In the genomic region with DNA sequence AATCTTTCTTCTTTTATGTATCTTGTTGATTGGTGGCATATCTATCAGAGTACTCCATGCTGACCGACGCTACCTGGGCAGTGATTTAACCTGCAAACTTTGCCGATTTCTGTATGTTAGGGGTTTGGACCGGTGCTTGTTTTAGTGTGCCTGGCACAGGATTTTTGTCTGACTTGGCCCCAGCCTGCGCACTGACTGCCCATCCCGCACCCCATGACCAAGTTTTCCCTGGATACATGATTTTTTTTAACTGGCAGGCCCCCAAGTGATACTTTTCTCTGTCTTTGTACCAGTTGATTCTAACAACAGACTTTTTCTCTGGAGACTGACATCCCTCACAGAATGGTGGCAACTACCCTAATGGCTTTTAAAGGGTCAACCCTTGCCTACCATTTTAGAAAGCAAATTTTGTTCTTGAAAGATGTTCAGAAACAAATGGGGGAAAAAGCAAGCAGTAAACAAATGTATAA, we compare ENCODE assay signal across 12 cellular contexts.
DNase-seq lines count a peak whose midpoint lies in the region; ATAC-seq and TF ChIP-seq lines count a peak whose summit lies in the region.
"Had no signal": no experiment of that assay in that cellular context is flagged by ENCODE, and none has a peak within 500 bp of the region (broad histone marks: within the 10 kb centered on the region; RNA-seq: fewer than 3 reads in every experiment).

No MANE protein-coding gene starts in this region.

- peaks cover 19% of the 10 kb centered on the region for H3K4me1 Mint-ChIP-seq in activated naive CD8-positive, alpha-beta T cell treated with anti-CD3 and anti-CD28 coated beads, Interleukin-2, amount 50 U/mL, for 24 hours

- peak overlapping the region; percentile 49 for H2BK120ac ChIP-seq in mesenchymal stem cell (ENCODE audit: low read depth, low read length)

- H3K36me3 ChIP-seq in left ventricle myocardium inferior (no peaks in the 10 kb centered on the region), mesenchymal stem cell (ENCODE audit: control insufficient read depth in 1 of 2, insufficient read depth in 2 of 2, low read depth in 1 of 2, low read length in 2 of 2) (no peaks in the 10 kb centered on the region), urinary bladder (ENCODE audit: insufficient read depth) (no peaks in the 10 kb centered on the region)
- H3K36me3 ChIP-seq: BLaER1 treated with 17β-estradiol and CSF1 and Interleukin-3, amounts not matched to agents 10 nM and 100 nM; neural progenitor cell had no signal

- no peak for DNase-seq in left ventricle myocardium inferior
- no peak for DNase-seq in Right ventricle myocardium superior
- no peak for DNase-seq in activated naive CD8-positive, alpha-beta T cell treated with anti-CD3 and anti-CD28 coated beads, Interleukin-2, amount 50 U/mL, for 24 hours
- DNase-seq in mesenchymal stem cell, result no peak
- DNase-seq in A172 (ENCODE audit: low spot score), result no peak
- DNase-seq in H4 (ENCODE audit: low spot score), result no peak
- DNase-seq: NCI-H1048; stimulated activated CD4-positive, alpha-beta T cell treated with anti-CD3 and anti-CD28 coated beads, Interleukin-2, amount 100 ng/mL, for 24 hours had no signal

- H3K27ac ChIP-seq in left ventricle myocardium inferior (replicated peaks) (peak overlapping the region; percentile 22), mesenchymal stem cell (ENCODE audit: low read length, poor library complexity, severe bottlenecking) (no peak overlapping the region), urinary bladder (ENCODE audit: low read depth) (peak overlapping the region; percentile 50)
- H3K27ac ChIP-seq: neural progenitor cell had no signal

- H3K4me3 ChIP-seq in left ventricle myocardium inferior (peak overlapping the region; percentile 24), mesenchymal stem cell (ENCODE audit: insufficient read depth in 1 of 2, low read depth in 1 of 2, low read length in 2 of 2) (peak overlapping the region in 1 of 2 experiments; percentile 72), urinary bladder (ENCODE audit: low read depth, low read length) (peak overlapping the region; percentile 33)
- H3K4me3 ChIP-seq: BLaER1 treated with 17β-estradiol and CSF1 and Interleukin-3, amounts not matched to agents 10 nM and 100 nM; neural progenitor cell had no signal

- peak overlapping the region; percentile 71 for H3K9ac ChIP-seq in mesenchymal stem cell (ENCODE audit: low read length)
- H3K9ac ChIP-seq: BLaER1 treated with 17β-estradiol and CSF1 and Interleukin-3, amounts not matched to agents 10 nM and 100 nM; neural progenitor cell had no signal

- no peaks in the 10 kb centered on the region for H3K9me3 Mint-ChIP-seq in activated naive CD8-positive, alpha-beta T cell treated with anti-CD3 and anti-CD28 coated beads, Interleukin-2, amount 50 U/mL, for 24 hours
- H3K9me3 Mint-ChIP-seq: neural progenitor cell had no signal

- no peaks in the 10 kb centered on the region for H3K79me1 ChIP-seq in mesenchymal stem cell (replicated peaks; ENCODE audit: low read length, poor library complexity, severe bottlenecking)

- no peak overlapping the region for H3K23ac ChIP-seq in mesenchymal stem cell (ENCODE audit: low read length in 2 of 2)

- ATAC-seq in Right ventricle myocardium superior (ENCODE audit: poor library complexity), result no peak
- ATAC-seq in activated naive CD8-positive, alpha-beta T cell treated with anti-CD3 and anti-CD28 coated beads, Interleukin-2, amount 50 U/mL, for 24 hours, result no peak
- ATAC-seq in GM21381 (IDR thresholded peaks at IDR 0.05; ENCODE audit: unreplicated experiment), result no peak

- H2BK5ac ChIP-seq in mesenchymal stem cell (ENCODE audit: low read depth, low read length, poor library complexity, severe bottlenecking), result no peak overlapping the region

- H3K14ac ChIP-seq in mesenchymal stem cell (ENCODE audit: low read length in 2 of 2), result no peak overlapping the region

- H3K4me3 Mint-ChIP-seq in activated naive CD8-positive, alpha-beta T cell treated with anti-CD3 and anti-CD28 coated beads, Interleukin-2, amount 50 U/mL, for 24 hours, result peak overlapping the region; percentile 54
- H3K4me3 Mint-ChIP-seq: neural progenitor cell had no signal

- H2BK15ac ChIP-seq in mesenchymal stem cell (ENCODE audit: low read depth, poor library complexity, severe bottlenecking), result no peak overlapping the region

- H3K18ac ChIP-seq in mesenchymal stem cell (ENCODE audit: low read depth in 1 of 2, low read length in 2 of 2), result peak overlapping the region in 1 of 2 experiments; percentile 12

- H3K36me3 Mint-ChIP-seq in activated naive CD8-positive, alpha-beta T cell treated with anti-CD3 and anti-CD28 coated beads, Interleukin-2, amount 50 U/mL, for 24 hours (ENCODE audit: low read depth), result no peaks in the 10 kb centered on the region
- H3K36me3 Mint-ChIP-seq: neural progenitor cell had no signal

- no peaks in the 10 kb centered on the region for H3K27me3 Mint-ChIP-seq in activated naive CD8-positive, alpha-beta T cell treated with anti-CD3 and anti-CD28 coated beads, Interleukin-2, amount 50 U/mL, for 24 hours

- no peak overlapping the region for H3K27ac Mint-ChIP-seq in activated naive CD8-positive, alpha-beta T cell treated with anti-CD3 and anti-CD28 coated beads, Interleukin-2, amount 50 U/mL, for 24 hours
- H3K27ac Mint-ChIP-seq: neural progenitor cell had no signal

- H2BK12ac ChIP-seq in mesenchymal stem cell (ENCODE audit: low read length in 2 of 2), result no peak overlapping the region

- peak overlapping the region in 1 of 2 experiments; percentile 58 for H3K4ac ChIP-seq in mesenchymal stem cell (ENCODE audit: low read depth in 1 of 2, low read length in 2 of 2)

- H2AFZ ChIP-seq in mesenchymal stem cell (ENCODE audit: low read depth, low read length), result no peak overlapping the region

- H4K91ac ChIP-seq in mesenchymal stem cell (ENCODE audit: low read length), result peak overlapping the region; percentile 27

- no peaks in the 10 kb centered on the region for H3K27me3 ChIP-seq in left ventricle myocardium inferior (ENCODE audit: low read depth)
- no peaks in the 10 kb centered on the region for H3K27me3 ChIP-seq in mesenchymal stem cell (ENCODE audit: control insufficient read depth in 1 of 2, insufficient read depth in 1 of 2, low read length in 2 of 2)
- H3K27me3 ChIP-seq: BLaER1 treated with 17β-estradiol and CSF1 and Interleukin-3, amounts not matched to agents 10 nM and 100 nM; neural progenitor cell had no signal

- H4K8ac ChIP-seq in mesenchymal stem cell (ENCODE audit: low read length), result peak overlapping the region; percentile 69

- no peak overlapping the region for H2AK5ac ChIP-seq in mesenchymal stem cell (ENCODE audit: low read length, severe bottlenecking)

- no peak overlapping the region for H3K4me2 ChIP-seq in mesenchymal stem cell (ENCODE audit: low read length, poor library complexity, severe bottlenecking)
- H3K4me2 ChIP-seq: neural progenitor cell had no signal

- intact Hi-C loops in left ventricle myocardium inferior (cut with micrococcal nuclease), result no loop called here
- intact Hi-C loops in Right ventricle myocardium superior (cut with DNase I), result no loop called here

- H3K9me3 ChIP-seq in left ventricle myocardium inferior (replicated peaks) (no peaks in the 10 kb centered on the region), mesenchymal stem cell (ENCODE audit: control insufficient read depth, low read length) (no peaks in the 10 kb centered on the region)
- H3K9me3 ChIP-seq: BLaER1 treated with 17β-estradiol and CSF1 and Interleukin-3, amounts not matched to agents 10 nM and 100 nM had no signal

- H3K4me1 ChIP-seq in left ventricle myocardium inferior (peaks cover 20% of the 10 kb centered on the region), mesenchymal stem cell (ENCODE audit: control insufficient read depth, insufficient read depth, low read depth, low read length) (no peaks in the 10 kb centered on the region), urinary bladder (ENCODE audit: insufficient read depth) (peaks cover 3% of the 10 kb centered on the region)

- WGBS in mesenchymal stem cell, result 96% methylated on average over 6 of the region's 6 CpGs
- WGBS in urinary bladder, result 70% methylated on average over 6 of the region's 6 CpGs

- TF ChIP-seq CTCF in left ventricle myocardium inferior (IDR thresholded peaks at IDR 0.05; ENCODE audit: borderline replicate concordance), result no peak
